ENCODE assay signal across 25 cellular contexts in the genomic region with DNA sequence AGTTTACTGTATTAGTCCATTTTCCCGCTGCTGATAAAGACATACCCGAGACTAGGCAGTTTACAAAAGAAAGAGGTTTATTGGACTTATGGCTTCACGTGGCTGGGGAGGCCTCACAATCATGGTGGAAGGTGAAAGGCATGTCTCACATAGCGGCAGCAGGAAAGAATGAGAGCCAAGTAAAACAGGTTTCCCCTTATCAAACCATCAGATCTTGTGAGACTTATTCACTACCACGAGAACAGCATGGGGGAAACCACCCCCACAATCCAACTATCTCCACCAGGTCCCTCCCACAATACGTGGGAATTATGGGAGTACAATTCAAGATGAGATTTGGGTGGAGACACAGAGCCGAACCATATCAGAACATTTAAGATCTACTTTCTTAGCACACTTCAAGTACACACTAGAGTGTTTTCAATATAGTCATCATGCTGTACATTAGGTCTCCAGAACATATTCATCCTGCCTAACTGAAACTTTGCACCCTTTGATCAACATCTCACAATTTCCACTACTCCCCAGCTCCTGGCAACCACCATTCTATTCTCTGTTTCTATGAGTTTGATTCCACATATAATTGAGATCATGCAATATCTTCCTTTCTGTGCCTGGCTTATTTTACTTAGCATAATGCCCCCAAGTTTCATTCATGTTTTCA.
"Had no signal": no experiment of that assay in that cellular context is flagged by ENCODE, and none has a peak within 500 bp of the region (broad histone marks: within the 10 kb centered on the region; RNA-seq: fewer than 3 reads in every experiment).

No MANE protein-coding gene starts in this region.

- ATAC-seq: esophagus mucosa; gastrocnemius medialis; naive thymus-derived CD4-positive, alpha-beta T cell; right lobe of liver; stimulated activated naive B cell treated with anti-CD40 and anti-IgM and Interleukin-4, amounts not matched to agents 10 μg/mL and 1 μg/mL and 100 μg/mL, for 72 hours had no signal

- H3K4me1 Mint-ChIP-seq: nephron had no signal

- H3K27me3 Mint-ChIP-seq: naive thymus-derived CD4-positive, alpha-beta T cell; progenitor cell of endocrine pancreas; stimulated activated naive B cell treated with anti-CD40 and anti-IgM and Interleukin-4, amounts not matched to agents 10 μg/mL and 1 μg/mL and 100 μg/mL, for 72 hours; type B pancreatic cell had no signal

- FAIRE-seq: keratinocyte, small intestine had no signal

- H3K4me2 ChIP-seq: neural progenitor cell had no signal

- H3K9me3 ChIP-seq: gastrocnemius medialis, right lobe of liver, testis, tibial artery had no signal

- H3K27me3 ChIP-seq: dorsolateral prefrontal cortex, gastrocnemius medialis, neural progenitor cell, right lobe of liver, testis, tibial artery had no signal

- H3K27ac Mint-ChIP-seq: naive thymus-derived CD4-positive, alpha-beta T cell; nephron; neural progenitor cell; progenitor cell of endocrine pancreas; stimulated activated naive B cell treated with anti-CD40 and anti-IgM and Interleukin-4, amounts not matched to agents 10 μg/mL and 1 μg/mL and 100 μg/mL, for 72 hours; type B pancreatic cell had no signal

- H3K36me3 Mint-ChIP-seq: naive thymus-derived CD4-positive, alpha-beta T cell; neural progenitor cell; type B pancreatic cell had no signal

- H3K4me3 Mint-ChIP-seq: naive thymus-derived CD4-positive, alpha-beta T cell; nephron; neural progenitor cell; stimulated activated naive B cell treated with anti-CD40 and anti-IgM and Interleukin-4, amounts not matched to agents 10 μg/mL and 1 μg/mL and 100 μg/mL, for 72 hours; type B pancreatic cell had no signal

- H3K36me3 ChIP-seq: gastrocnemius medialis, neural progenitor cell, right lobe of liver, tibial artery had no signal

- H3K4me1 ChIP-seq: gastrocnemius medialis, neural progenitor cell, parathyroid adenoma, right lobe of liver, testis, tibial artery had no signal

- H2AFZ ChIP-seq: neural progenitor cell, parathyroid adenoma had no signal

- H3K79me2 ChIP-seq: parathyroid adenoma had no signal

- H3K9ac ChIP-seq: neural progenitor cell, parathyroid adenoma had no signal

- H3K4me3 ChIP-seq: dorsolateral prefrontal cortex, gastrocnemius medialis, lung, neural progenitor cell, right lobe of liver, testis, tibial artery had no signal

- H3K27ac ChIP-seq: dorsolateral prefrontal cortex, epithelial cell of prostate, gastrocnemius medialis, neural progenitor cell, parathyroid adenoma, right lobe of liver, testis, tibial artery had no signal

- DNase-seq: dorsolateral prefrontal cortex; effector CD4-positive, alpha-beta T cell; foreskin fibroblast; gastrocnemius medialis; head of caudate nucleus; mesenchymal stem cell; midbrain; naive thymus-derived CD4-positive, alpha-beta T cell; right lobe of liver; small intestine; stimulated activated CD4-positive, alpha-beta T cell treated with anti-CD3 and anti-CD28 coated beads, Interleukin-15, amount 100 ng/mL, for 24 hours; stimulated activated CD4-positive, alpha-beta T cell treated with anti-CD3 and anti-CD28 coated beads, Interleukin-2, amount 100 ng/mL, for 48 hours; stimulated activated naive B cell treated with anti-CD40 and anti-IgM and Interleukin-4, amounts not matched to agents 10 μg/mL and 1 μg/mL and 100 μg/mL, for 72 hours; substantia nigra; testis; tibial artery had no signal
